Comparison of ENCODE assay signal across 8 cellular contexts in genomic region chr17:39621523-39622379, GRCh38. TPM values are rescaled to one million over a fixed set of nuclear protein-coding genes. Genes with fewer than 3 reads are reported as not detected.
DNase-seq lines count a peak whose midpoint lies in the region; ATAC-seq and TF ChIP-seq lines count a peak whose summit lies in the region.

No MANE protein-coding gene starts in this region.

- H3K4me1 Mint-ChIP-seq in activated T-cell treated with anti-CD3 and anti-CD28 coated beads, Interleukin-2, amount 50 U/mL, for 72 hours (ENCODE audit: low read depth): peaks cover 33% of the 10 kb centered on the region
- peaks cover 23% of the 10 kb centered on the region for H3K4me1 Mint-ChIP-seq in neural progenitor cell
- peaks cover 29% of the 10 kb centered on the region for H3K4me1 Mint-ChIP-seq in stimulated activated naive CD8-positive, alpha-beta T cell treated with anti-CD3 and anti-CD28 coated beads, Interleukin-15, Interleukin-2, amounts not matched to agents 100 ng/mL and 50 ng/mL, for 24 hours (ENCODE audit: low read depth)

- H3K79me2 ChIP-seq in fibroblast of lung (ENCODE audit: control insufficient read depth, insufficient read depth, low read length): no peaks in the 10 kb centered on the region
- no peaks in the 10 kb centered on the region for H3K79me2 ChIP-seq in neural progenitor cell (ENCODE audit: low read depth)

- H3K9me3 ChIP-seq in fibroblast of lung (ENCODE audit: control insufficient read depth, insufficient read depth, low read depth, low read length): no peaks in the 10 kb centered on the region
- H3K9me3 ChIP-seq in neural progenitor cell (ENCODE audit: low read depth): no peaks in the 10 kb centered on the region

- H3K4me2 ChIP-seq in fibroblast of lung (ENCODE audit: extremely low read depth, insufficient read depth, low read length) (peak overlapping the region; percentile 74), neural progenitor cell (no peak overlapping the region)

- H3F3A ChIP-seq in neural progenitor cell (ENCODE audit: low read depth): peaks cover 14% of the 10 kb centered on the region

- peak; percentile 54 for ATAC-seq in GM19043 (IDR thresholded peaks at IDR 0.05; ENCODE audit: low read depth, unreplicated experiment)
- peak; percentile 50 to 61 for ATAC-seq in activated T-cell treated with anti-CD3 and anti-CD28 coated beads, Interleukin-2, amount 50 U/mL, for 72 hours (replicated peaks in 1 of 2)

- no peaks in the 10 kb centered on the region for H3K9me3 Mint-ChIP-seq in activated T-cell treated with anti-CD3 and anti-CD28 coated beads, Interleukin-2, amount 50 U/mL, for 72 hours
- no peaks in the 10 kb centered on the region for H3K9me3 Mint-ChIP-seq in neural progenitor cell
- no peaks in the 10 kb centered on the region for H3K9me3 Mint-ChIP-seq in stimulated activated naive CD8-positive, alpha-beta T cell treated with anti-CD3 and anti-CD28 coated beads, Interleukin-15, Interleukin-2, amounts not matched to agents 100 ng/mL and 50 ng/mL, for 24 hours

- H3K4me3 ChIP-seq in fibroblast of lung (replicated peaks in 1 of 4; ENCODE audit: control extremely low read depth in 1 of 4, insufficient read depth in 1 of 4, low read depth in 3 of 4, low read length in 4 of 4) (no peak overlapping the region), neural progenitor cell (no peak overlapping the region)

- peak; percentile 100 for TF ChIP-seq CTCF in fibroblast of lung (conservative IDR thresholded peaks at IDR 0.05 in 1 of 2, IDR thresholded peaks at IDR 0.05 in 1 of 2; ENCODE audit: low read depth in 1 of 2, low read length in 2 of 2)
- peak; percentile 100 for TF ChIP-seq CTCF in neural progenitor cell (IDR thresholded peaks at IDR 0.05)

- no peak overlapping the region for H3K27ac ChIP-seq in fibroblast of lung (ENCODE audit: insufficient read depth, low read length)
- H3K27ac ChIP-seq in neural progenitor cell: no peak overlapping the region

- no peaks in the 10 kb centered on the region for H3K36me3 Mint-ChIP-seq in activated T-cell treated with anti-CD3 and anti-CD28 coated beads, Interleukin-2, amount 50 U/mL, for 72 hours (ENCODE audit: insufficient read depth in 2 of 2)
- no peaks in the 10 kb centered on the region for H3K36me3 Mint-ChIP-seq in neural progenitor cell
- H3K36me3 Mint-ChIP-seq in stimulated activated naive CD8-positive, alpha-beta T cell treated with anti-CD3 and anti-CD28 coated beads, Interleukin-15, Interleukin-2, amounts not matched to agents 100 ng/mL and 50 ng/mL, for 24 hours (ENCODE audit: low read depth): no peaks in the 10 kb centered on the region

- H3K27me3 ChIP-seq in fibroblast of lung (ENCODE audit: control insufficient read depth, insufficient read depth, low read length) (peaks cover 41% of the 10 kb centered on the region), neural progenitor cell (peaks cover 90% of the 10 kb centered on the region)

- H2AFZ ChIP-seq in fibroblast of lung (ENCODE audit: low read length): no peak overlapping the region
- no peak overlapping the region for H2AFZ ChIP-seq in neural progenitor cell (replicated peaks)

- peak overlapping the region; percentile 87 to 93 for H3K4me3 Mint-ChIP-seq in activated T-cell treated with anti-CD3 and anti-CD28 coated beads, Interleukin-2, amount 50 U/mL, for 72 hours
- peak overlapping the region; percentile 66 for H3K4me3 Mint-ChIP-seq in neural progenitor cell
- H3K4me3 Mint-ChIP-seq in stimulated activated naive CD8-positive, alpha-beta T cell treated with anti-CD3 and anti-CD28 coated beads, Interleukin-15, Interleukin-2, amounts not matched to agents 100 ng/mL and 50 ng/mL, for 24 hours: peak overlapping the region; percentile 77

- H3K27ac Mint-ChIP-seq in activated T-cell treated with anti-CD3 and anti-CD28 coated beads, Interleukin-2, amount 50 U/mL, for 72 hours: peak overlapping the region; percentile 86
- H3K27ac Mint-ChIP-seq in neural progenitor cell: no peak overlapping the region
- peak overlapping the region; percentile 93 for H3K27ac Mint-ChIP-seq in stimulated activated naive CD8-positive, alpha-beta T cell treated with anti-CD3 and anti-CD28 coated beads, Interleukin-15, Interleukin-2, amounts not matched to agents 100 ng/mL and 50 ng/mL, for 24 hours

- H3K9ac ChIP-seq in fibroblast of lung (ENCODE audit: insufficient read depth, low read length) (no peak overlapping the region), neural progenitor cell (no peak overlapping the region)

- H3K27me3 Mint-ChIP-seq in activated T-cell treated with anti-CD3 and anti-CD28 coated beads, Interleukin-2, amount 50 U/mL, for 72 hours (ENCODE audit: low read depth): peaks cover 29% of the 10 kb centered on the region
- H3K27me3 Mint-ChIP-seq in neural progenitor cell (ENCODE audit: insufficient read depth, low read depth): peaks cover 58% of the 10 kb centered on the region
- H3K27me3 Mint-ChIP-seq in stimulated activated naive CD8-positive, alpha-beta T cell treated with anti-CD3 and anti-CD28 coated beads, Interleukin-15, Interleukin-2, amounts not matched to agents 100 ng/mL and 50 ng/mL, for 24 hours: peaks cover 22% of the 10 kb centered on the region

- H3K4me1 ChIP-seq in fibroblast of lung (ENCODE audit: control insufficient read depth, extremely low read depth, insufficient read depth, low read length) (no peaks in the 10 kb centered on the region), neural progenitor cell (peaks cover 11% of the 10 kb centered on the region)

- H3K36me3 ChIP-seq in fibroblast of lung (ENCODE audit: control insufficient read depth, insufficient read depth, low read length) (no peaks in the 10 kb centered on the region), neural progenitor cell (no peaks in the 10 kb centered on the region)

- peak; percentile 80 to 86 for DNase-seq in AML-193 (lab: John Stamatoyannopoulos, UW)
- DNase-seq in Kasumi-1 (lab: John Stamatoyannopoulos, UW): peak; percentile 86 to 88
- DNase-seq in RPMI7951 (ENCODE audit: low read depth): peak; percentile 79
- DNase-seq in activated T-cell treated with anti-CD3 and anti-CD28 coated beads, Interleukin-2, amount 50 U/mL, for 72 hours: peak; percentile 81 to 92
- DNase-seq in fibroblast of lung (ENCODE audit: low read depth in 2 of 2): peak; percentile 56 to 76
- DNase-seq in neural progenitor cell (ENCODE audit: low spot score): peak; percentile 90

- H4K20me1 ChIP-seq in fibroblast of lung (ENCODE audit: control insufficient read depth, extremely low read depth, insufficient read depth, low read length): no peaks in the 10 kb centered on the region
- peaks cover 9% of the 10 kb centered on the region for H4K20me1 ChIP-seq in neural progenitor cell (ENCODE audit: low read depth)

RNA-seq across cellular contexts. Expression of gene PPP1R1B, which starts 5.0 kb away (rescaled TPM):
- 0.48 TPM in 1 of 2 replicates, not detected in the other for total RNA-seq in RPMI7951 (2014; rRNA removed; shearing (Covaris generic))
- not detected for total RNA-seq in activated T-cell treated with anti-CD3 and anti-CD28 coated beads, Interleukin-2, amount 50 U/mL, for 72 hours
- total RNA-seq in fibroblast of lung (under 0.01 and 0.26 TPM in 2 replicates), neural progenitor cell (ENCODE audit: low replicate concordance) (0.90 TPM in 1 of 2 replicates, not detected in the other)
- polyA plus RNA-seq in fibroblast of lung: 0.05 TPM in 1 of 2 replicates, not detected in the other
- 0.08 TPM in 1 of 2 replicates, not detected in the other for polyA plus RNA-seq in fibroblast of lung (2012)
- not detected in 2 replicates for polyA minus RNA-seq in fibroblast of lung (ENCODE audit: low replicate concordance)

RNA-seq across cellular contexts. Expression of gene NEUROD2, which starts 14.0 kb away (rescaled TPM):
- not detected in 2 replicates for total RNA-seq in RPMI7951 (2014; rRNA removed; shearing (Covaris generic))
- not detected for total RNA-seq in activated T-cell treated with anti-CD3 and anti-CD28 coated beads, Interleukin-2, amount 50 U/mL, for 72 hours
- total RNA-seq in fibroblast of lung (not detected in 2 replicates), neural progenitor cell (ENCODE audit: low replicate concordance) (not detected in 2 replicates)
- not detected in 2 replicates for polyA plus RNA-seq in fibroblast of lung
- polyA plus RNA-seq in fibroblast of lung (2012): not detected in 2 replicates
- polyA minus RNA-seq in fibroblast of lung (ENCODE audit: low replicate concordance): not detected in 2 replicates

RNA-seq across cellular contexts. Expression of gene STARD3, which starts 15.2 kb away (rescaled TPM):
- 24.4 and 26.0 TPM in 2 replicates for total RNA-seq in RPMI7951 (2014; rRNA removed; shearing (Covaris generic))
- 10 to 100 TPM; 63.5 to 65.1 TPM for total RNA-seq in activated T-cell treated with anti-CD3 and anti-CD28 coated beads, Interleukin-2, amount 50 U/mL, for 72 hours
- total RNA-seq in fibroblast of lung (28.0 and 31.7 TPM in 2 replicates), neural progenitor cell (ENCODE audit: low replicate concordance) (21.5 and 54.9 TPM in 2 replicates)
- polyA plus RNA-seq in fibroblast of lung: 30.4 and 43.1 TPM in 2 replicates
- polyA plus RNA-seq in fibroblast of lung (2012): 24.5 and 28.5 TPM in 2 replicates
- polyA minus RNA-seq in fibroblast of lung (ENCODE audit: low replicate concordance): 109 and 119 TPM in 2 replicates

RNA-seq across cellular contexts. Expression of gene TCAP, which starts 43.4 kb away (rescaled TPM):
- 0.24 and 0.39 TPM in 2 replicates for total RNA-seq in RPMI7951 (2014; rRNA removed; shearing (Covaris generic))
- 1 to 10 TPM; 1.4 to 1.5 TPM for total RNA-seq in activated T-cell treated with anti-CD3 and anti-CD28 coated beads, Interleukin-2, amount 50 U/mL, for 72 hours
- 0.17 and 0.26 TPM in 2 replicates for total RNA-seq in fibroblast of lung
- polyA plus RNA-seq in fibroblast of lung: 0.05 TPM in 1 of 2 replicates, not detected in the other
- 0.09 and 0.16 TPM in 2 replicates for polyA plus RNA-seq in fibroblast of lung (2012)
- 0.19 and 1.2 TPM in 2 replicates for polyA minus RNA-seq in fibroblast of lung (ENCODE audit: low replicate concordance)
- total RNA-seq in neural progenitor cell (ENCODE audit: low replicate concordance): 0.19 and 1.3 TPM in 2 replicates

RNA-seq across cellular contexts. Expression of gene PNMT, which starts 46.5 kb away (rescaled TPM):
- 0.68 TPM in 1 of 2 replicates, not detected in the other for total RNA-seq in RPMI7951 (2014; rRNA removed; shearing (Covaris generic))
- under 1 TPM; 0.41 to 0.67 TPM for total RNA-seq in activated T-cell treated with anti-CD3 and anti-CD28 coated beads, Interleukin-2, amount 50 U/mL, for 72 hours
- total RNA-seq in fibroblast of lung (not detected in 2 replicates), neural progenitor cell (ENCODE audit: low replicate concordance) (0.28 TPM in 1 of 2 replicates, not detected in the other)
- not detected in 2 replicates for polyA plus RNA-seq in fibroblast of lung
- not detected in 2 replicates for polyA plus RNA-seq in fibroblast of lung (2012)
- not detected in 2 replicates for polyA minus RNA-seq in fibroblast of lung (ENCODE audit: low replicate concordance)
